In genomic region chr20:62858059-62858458, GRCh38 we compare ENCODE assay signal across 22 cellular contexts. TPM values are rescaled to one million over a fixed set of nuclear protein-coding genes. Genes with fewer than 3 reads are reported as not detected.
A peak's percentile ranks its signal among the peaks of the same experiment; 100 is the strongest.
DNase-seq lines count a peak whose midpoint lies in the region; ATAC-seq and TF ChIP-seq lines count a peak whose summit lies in the region.
"Had no signal": no experiment of that assay in that cellular context is flagged by ENCODE, and none has a peak within 500 bp of the region (broad histone marks: within the 10 kb centered on the region; RNA-seq: fewer than 3 reads in every experiment).

No MANE protein-coding gene starts in this region.

- H3K36me3 Mint-ChIP-seq in activated T-helper 1 cell treated with anti-CD3 and anti-CD28 coated beads, Interleukin-12 subunit alpha, Interleukin-12 subunit beta, Interleukin-2, Interleukin-4 antibody, amounts not matched to agents 30 ng/mL and 10 ng/mL and 1 ng/mL, durations not matched to agents 14 hours and 24 hours and 36 hours (ENCODE audit: low read depth) = peaks cover 15% of the 10 kb centered on the region

- H3K27me3 ChIP-seq in DOHH2 (ENCODE audit: control insufficient read depth, low read length) = no peaks in the 10 kb centered on the region
- no peaks in the 10 kb centered on the region for H3K27me3 ChIP-seq in body of pancreas

- H4K20me1 ChIP-seq in DOHH2 (ENCODE audit: control insufficient read depth, insufficient read depth, low read depth, low read length) = no peaks in the 10 kb centered on the region

- peaks cover 6% of the 10 kb centered on the region for H3K4me1 Mint-ChIP-seq in activated T-helper 1 cell treated with anti-CD3 and anti-CD28 coated beads, Interleukin-12 subunit alpha, Interleukin-12 subunit beta, Interleukin-2, Interleukin-4 antibody, amounts not matched to agents 30 ng/mL and 10 ng/mL and 1 ng/mL, durations not matched to agents 14 hours and 24 hours and 36 hours (ENCODE audit: low read depth)

- H3K4me3 ChIP-seq in DOHH2 (ENCODE audit: low read length) (no peak overlapping the region; the same call in 1 of the 2 replicates), body of pancreas (no peak overlapping the region)
- H3K4me3 ChIP-seq: coronary artery, psoas muscle, SK-N-MC, thoracic aorta had no signal

- no peak for TF ChIP-seq CTCF in DOHH2 (IDR thresholded peaks at IDR 0.05; ENCODE audit: low read depth, low read length, poor library complexity, severe bottlenecking)
- no peak for TF ChIP-seq CTCF in body of pancreas (IDR thresholded peaks at IDR 0.05)

- H3K4me1 ChIP-seq in DOHH2 (ENCODE audit: control insufficient read depth, low read length) (peaks cover 30% of the 10 kb centered on the region), body of pancreas (peaks cover 19% of the 10 kb centered on the region)

- intact Hi-C loops in activated T-helper 1 cell treated with anti-CD3 and anti-CD28 coated beads, Interleukin-12 subunit alpha, Interleukin-12 subunit beta, Interleukin-2, Interleukin-4 antibody, amounts not matched to agents 30 ng/mL and 10 ng/mL and 1 ng/mL, durations not matched to agents 14 hours and 24 hours and 36 hours (cut with micrococcal nuclease) = no loop called here
- intact Hi-C loops in head of caudate nucleus (cut with DNase I) = loop anchor here (5.0 kb wide), 1 partner anchor 46 kb away; no protein-coding TSS in a partner anchor
- intact Hi-C loops in posterior cingulate gyrus (cut with DNase I) = no loop called here
- intact Hi-C loops in body of pancreas (cut with DNase I) = no loop called here
- intact Hi-C loops in left ventricle myocardium superior (cut with micrococcal nuclease) = no loop called here

- H3K9me3 Mint-ChIP-seq in activated T-helper 1 cell treated with anti-CD3 and anti-CD28 coated beads, Interleukin-12 subunit alpha, Interleukin-12 subunit beta, Interleukin-2, Interleukin-4 antibody, amounts not matched to agents 30 ng/mL and 10 ng/mL and 1 ng/mL, durations not matched to agents 14 hours and 24 hours and 36 hours = no peaks in the 10 kb centered on the region
- H3K9me3 Mint-ChIP-seq: activated T-helper 17 cell treated with anti-CD3 and anti-CD28 coated beads, Interleukin-2, amount 50 U/mL, for 72 hours had no signal

- peaks cover 34% of the 10 kb centered on the region for H3K36me3 ChIP-seq in DOHH2 (ENCODE audit: control insufficient read depth, low read length)
- H3K36me3 ChIP-seq in body of pancreas (replicated peaks in 1 of 2; ENCODE audit: insufficient read depth in 1 of 2, low read depth in 2 of 2) = peaks cover 0 to 2% of the 10 kb centered on the region in 2 donors
- H3K36me3 ChIP-seq: thoracic aorta had no signal

- no peaks in the 10 kb centered on the region for H3F3A ChIP-seq in DOHH2 (ENCODE audit: control insufficient read depth, insufficient read depth)

- H3K9me3 ChIP-seq in DOHH2 (ENCODE audit: control insufficient read depth, insufficient read depth, low read length) = no peaks in the 10 kb centered on the region
- H3K9me3 ChIP-seq in body of pancreas = no peaks in the 10 kb centered on the region
- H3K9me3 ChIP-seq: psoas muscle, thoracic aorta had no signal

- H3K79me2 ChIP-seq in DOHH2 (ENCODE audit: control insufficient read depth, low read length) = peaks cover 15% of the 10 kb centered on the region

- DNase-seq in activated T-helper 1 cell treated with anti-CD3 and anti-CD28 coated beads, Interleukin-12 subunit alpha, Interleukin-12 subunit beta, Interleukin-2, Interleukin-4 antibody, amounts not matched to agents 30 ng/mL and 10 ng/mL and 1 ng/mL, durations not matched to agents 14 hours and 24 hours and 36 hours (ENCODE audit: low spot score) = no peak
- peak in 38 of 42 donors; percentile 26 to 89 (median 65) for DNase-seq in head of caudate nucleus
- peak in 9 of 10 donors; percentile 57 to 96 (median 73) for DNase-seq in posterior cingulate gyrus
- no peak for DNase-seq in body of pancreas
- no peak for DNase-seq in NCI-H146 treated with DMSO at 0.1 percent for 48 hours (lab: John Stamatoyannopoulos, UW; ENCODE audit: unreplicated experiment)
- DNase-seq in left ventricle myocardium superior = no peak
- DNase-seq: activated CD4-positive, alpha-beta T cell treated with anti-CD3 and anti-CD28 coated beads, Interleukin-2, amount 10 ng/mL, durations not matched to agents 7 days and 5 days; activated CD8-positive, alpha-beta memory T cell treated with anti-CD3 and anti-CD28 coated beads, Interleukin-2, amount 10 ng/mL, durations not matched to agents 7 days and 5 days; DND-41; NCI-H1105; NCI-H510A; nephron progenitor cell; NK-92 treated with Interleukin-12 subunit alpha and Interleukin-12 subunit beta, amount 100 ng/mL, for 24 hours; psoas muscle; stimulated activated CD4-positive, alpha-beta T cell treated with anti-CD3 and anti-CD28 coated beads, Interleukin-1b, Interleukin-23, amount 100 ng/mL, for 48 hours; T-helper 17 cell had no signal

- ATAC-seq in HG02938 (IDR thresholded peaks at IDR 0.05; ENCODE audit: unreplicated experiment) = no peak
- ATAC-seq in body of pancreas = no peak
- ATAC-seq in left ventricle myocardium superior = no peak
- ATAC-seq: activated CD8-positive, alpha-beta memory T cell treated with anti-CD3 and anti-CD28 coated beads, Interleukin-2, amount 10 ng/mL, durations not matched to agents 7 days and 5 days; activated T-helper 17 cell treated with anti-CD3 and anti-CD28 coated beads, Interleukin-2, amount 50 U/mL, for 72 hours; psoas muscle; T-helper 17 cell had no signal

- H3K27ac ChIP-seq in DOHH2 (ENCODE audit: low read depth, low read length) (no peak overlapping the region), body of pancreas (no peak overlapping the region)
- H3K27ac ChIP-seq: coronary artery, psoas muscle, SK-N-MC, thoracic aorta had no signal

- H3K27me3 Mint-ChIP-seq in activated T-helper 1 cell treated with anti-CD3 and anti-CD28 coated beads, Interleukin-12 subunit alpha, Interleukin-12 subunit beta, Interleukin-2, Interleukin-4 antibody, amounts not matched to agents 30 ng/mL and 10 ng/mL and 1 ng/mL, durations not matched to agents 14 hours and 24 hours and 36 hours (ENCODE audit: insufficient read depth) = peaks cover 21% of the 10 kb centered on the region
- H3K27me3 Mint-ChIP-seq: activated T-helper 17 cell treated with anti-CD3 and anti-CD28 coated beads, Interleukin-2, amount 50 U/mL, for 72 hours; T-helper 17 cell had no signal

- no peaks in the 10 kb centered on the region for H3K9me2 ChIP-seq in DOHH2 (replicated peaks; ENCODE audit: control insufficient read depth, low read length)

- no peak for TF ChIP-seq POLR2A in body of pancreas (IDR thresholded peaks at IDR 0.05)

- peak overlapping the region; percentile 8 for H3K4me2 ChIP-seq in DOHH2 (ENCODE audit: low read length)

- peak overlapping the region; percentile 44 for H3K4me3 Mint-ChIP-seq in activated T-helper 1 cell treated with anti-CD3 and anti-CD28 coated beads, Interleukin-12 subunit alpha, Interleukin-12 subunit beta, Interleukin-2, Interleukin-4 antibody, amounts not matched to agents 30 ng/mL and 10 ng/mL and 1 ng/mL, durations not matched to agents 14 hours and 24 hours and 36 hours
- H3K4me3 Mint-ChIP-seq: activated CD4-positive, alpha-beta T cell treated with anti-CD3 and anti-CD28 coated beads, Interleukin-2, amount 10 ng/mL, durations not matched to agents 7 days and 5 days; activated CD8-positive, alpha-beta memory T cell treated with anti-CD3 and anti-CD28 coated beads, Interleukin-2, amount 10 ng/mL, durations not matched to agents 7 days and 5 days; activated T-helper 17 cell treated with anti-CD3 and anti-CD28 coated beads, Interleukin-2, amount 50 U/mL, for 72 hours; nephron progenitor cell; T-helper 17 cell had no signal

- no peak overlapping the region for H3K27ac Mint-ChIP-seq in activated T-helper 1 cell treated with anti-CD3 and anti-CD28 coated beads, Interleukin-12 subunit alpha, Interleukin-12 subunit beta, Interleukin-2, Interleukin-4 antibody, amounts not matched to agents 30 ng/mL and 10 ng/mL and 1 ng/mL, durations not matched to agents 14 hours and 24 hours and 36 hours
- H3K27ac Mint-ChIP-seq: activated CD4-positive, alpha-beta T cell treated with anti-CD3 and anti-CD28 coated beads, Interleukin-2, amount 10 ng/mL, durations not matched to agents 7 days and 5 days; activated CD8-positive, alpha-beta memory T cell treated with anti-CD3 and anti-CD28 coated beads, Interleukin-2, amount 10 ng/mL, durations not matched to agents 7 days and 5 days; activated T-helper 17 cell treated with anti-CD3 and anti-CD28 coated beads, Interleukin-2, amount 50 U/mL, for 72 hours; nephron progenitor cell; T-helper 17 cell had no signal

- WGBS in body of pancreas, 2 donors = 83 to 90% methylated on average over 15 of the region's 15 CpGs

RNA-seq across cellular contexts. Expression of gene TCFL5, which starts 3.6 kb away (rescaled TPM):
- 5.7 and 5.8 TPM in 2 replicates for total RNA-seq in activated T-helper 1 cell treated with anti-CD3 and anti-CD28 coated beads, Interleukin-12 subunit alpha, Interleukin-12 subunit beta, Interleukin-2, Interleukin-4 antibody, amounts not matched to agents 30 ng/mL and 10 ng/mL and 1 ng/mL, durations not matched to agents 14 hours and 24 hours and 36 hours
- total RNA-seq in body of pancreas (1 to 10 TPM; 2.0 to 7.5 TPM), left ventricle myocardium superior (6.1 TPM)

RNA-seq across cellular contexts. Expression of gene COL9A3, which starts 41.2 kb away (rescaled TPM):
- total RNA-seq in activated T-helper 1 cell treated with anti-CD3 and anti-CD28 coated beads, Interleukin-12 subunit alpha, Interleukin-12 subunit beta, Interleukin-2, Interleukin-4 antibody, amounts not matched to agents 30 ng/mL and 10 ng/mL and 1 ng/mL, durations not matched to agents 14 hours and 24 hours and 36 hours = not detected in 2 replicates
- 10 to 100 TPM; 25.2 to 69.5 TPM for total RNA-seq in body of pancreas
- 2.9 TPM for total RNA-seq in left ventricle myocardium superior
- total RNA-seq: activated CD4-positive, alpha-beta T cell treated with anti-CD3 and anti-CD28 coated beads, Interleukin-2, amount 10 ng/mL, durations not matched to agents 7 days and 5 days; activated T-helper 17 cell treated with anti-CD3 and anti-CD28 coated beads, Interleukin-2, amount 50 U/mL, for 72 hours; T-helper 17 cell had no signal

RNA-seq across cellular contexts. Expression of gene OGFR, which starts 53.4 kb away (rescaled TPM):
- total RNA-seq in activated T-helper 1 cell treated with anti-CD3 and anti-CD28 coated beads, Interleukin-12 subunit alpha, Interleukin-12 subunit beta, Interleukin-2, Interleukin-4 antibody, amounts not matched to agents 30 ng/mL and 10 ng/mL and 1 ng/mL, durations not matched to agents 14 hours and 24 hours and 36 hours = 51.2 and 56.4 TPM in 2 replicates
- 10 to 100 TPM; 46.4 to 47.8 TPM for total RNA-seq in body of pancreas
- total RNA-seq in left ventricle myocardium superior = 21.0 TPM

Comparison
In these comparisons a context has a peak if more than half of its experiments do, and no peak if none do; other contexts are left out.
1. DNase-seq: peak in head of caudate nucleus (38 of 42) and posterior cingulate gyrus (9 of 10); none in activated T-helper 1 cell treated with anti-CD3 and anti-CD28 coated beads, Interleukin-12 subunit alpha, Interleukin-12 subunit beta, Interleukin-2, Interleukin-4 antibody, amounts not matched to agents 30 ng/mL and 10 ng/mL and 1 ng/mL, durations not matched to agents 14 hours and 24 hours and 36 hours (single experiment), body of pancreas (0 of 4), NCI-H146 treated with DMSO at 0.1 percent for 48 hours (single experiment) and left ventricle myocardium superior (single experiment).